In genomic region chr4:184136525-184136924, GRCh38 we compare ENCODE assay signal across 24 cellular contexts.
"Had no signal": no experiment of that assay in that cellular context is flagged by ENCODE, and none has a peak within 500 bp of the region (broad histone marks: within the 10 kb centered on the region; RNA-seq: fewer than 3 reads in every experiment).

No MANE protein-coding gene starts in this region.

- H3K9me3 ChIP-seq: ovary had no signal

- H3K4me1 Mint-ChIP-seq: naive thymus-derived CD4-positive, alpha-beta T cell had no signal

- DNase-seq: islet precursor cell; left ventricle myocardium inferior; midbrain; mucosa of descending colon; naive thymus-derived CD4-positive, alpha-beta T cell; ovary; stimulated activated CD4-positive, alpha-beta T cell treated with anti-CD3 and anti-CD28 coated beads, Interleukin-12 subunit alpha, Interleukin-12 subunit beta, amount 100 ng/mL, for 4 hours; stimulated activated CD4-positive, alpha-beta T cell treated with anti-CD3 and anti-CD28 coated beads, Interleukin-15, amount 100 ng/mL, for 24 hours; stimulated activated CD4-positive, alpha-beta T cell treated with anti-CD3 and anti-CD28 coated beads, Interleukin-2, amount 100 ng/mL, for 24 hours; stimulated activated CD4-positive, alpha-beta T cell treated with anti-CD3 and anti-CD28 coated beads, Interleukin-4, amount 100 ng/mL, for 1 hour; stimulated activated naive CD4-positive, alpha-beta T cell; tibial artery; trophoblast cell; upper lobe of right lung had no signal

- H3K27ac ChIP-seq: left ventricle myocardium inferior, ovary, right atrium auricular region, skin epidermis, suprapubic skin, thoracic aorta, tibial artery, upper lobe of right lung had no signal

- FAIRE-seq: urothelium cell line had no signal

- H3K4me3 ChIP-seq: left ventricle myocardium inferior, lung, mucosa of descending colon, ovary, right atrium auricular region, skin epidermis, suprapubic skin, thoracic aorta, tibial artery, upper lobe of right lung had no signal

- H3K27ac Mint-ChIP-seq: naive thymus-derived CD4-positive, alpha-beta T cell; natural killer cell treated with Interleukin-12 subunit alpha and Interleukin-12 subunit beta and Interleukin-15 and Interleukin-18, amount 100 ng/mL, for 72 hours; progenitor cell of endocrine pancreas; stimulated activated naive CD8-positive, alpha-beta T cell treated with anti-CD3 and anti-CD28 coated beads, Interleukin-15, Interleukin-2, amounts not matched to agents 100 ng/mL and 50 ng/mL, for 24 hours had no signal

- H3K4me1 ChIP-seq: left ventricle myocardium inferior, right atrium auricular region, suprapubic skin, tibial artery, upper lobe of right lung had no signal

- H3K4me3 Mint-ChIP-seq: naive thymus-derived CD4-positive, alpha-beta T cell; natural killer cell treated with Interleukin-12 subunit alpha and Interleukin-12 subunit beta and Interleukin-15 and Interleukin-18, amount 100 ng/mL, for 72 hours; stimulated activated naive CD8-positive, alpha-beta T cell treated with anti-CD3 and anti-CD28 coated beads, Interleukin-15, Interleukin-2, amounts not matched to agents 100 ng/mL and 50 ng/mL, for 24 hours had no signal

- H3K27me3 Mint-ChIP-seq: progenitor cell of endocrine pancreas had no signal

- H3K36me3 ChIP-seq: left ventricle myocardium inferior, ovary, right atrium auricular region, suprapubic skin, thoracic aorta, upper lobe of right lung had no signal

- H3K27me3 ChIP-seq: ovary, right atrium auricular region, suprapubic skin, tibial artery, upper lobe of right lung had no signal

- ATAC-seq: mucosa of descending colon; naive thymus-derived CD4-positive, alpha-beta T cell; natural killer cell treated with Interleukin-12 subunit alpha and Interleukin-12 subunit beta and Interleukin-15 and Interleukin-18, amount 100 ng/mL, for 72 hours; sciatic nerve; upper lobe of right lung had no signal
